15 cellular contexts compared by ENCODE assay signal in genomic region chr3:47022540-47023161, GRCh38. TPM values are rescaled to one million over a fixed set of nuclear protein-coding genes. Genes with fewer than 3 reads are reported as not detected.
A peak's percentile ranks its signal among the peaks of the same experiment; 100 is the strongest.
DNase-seq lines count a peak whose midpoint lies in the region; ATAC-seq, FAIRE-seq and TF ChIP-seq lines count a peak whose summit lies in the region.
"Had no signal": no experiment of that assay in that cellular context is flagged by ENCODE, and none has a peak within 500 bp of the region (broad histone marks: within the 10 kb centered on the region; RNA-seq: fewer than 3 reads in every experiment).

No MANE protein-coding gene starts in this region.

- H3K4me1 Mint-ChIP-seq in progenitor cell of endocrine pancreas (ENCODE audit: low read depth), result no peaks in the 10 kb centered on the region

- H3K9me1 ChIP-seq in endothelial cell of umbilical vein (replicated peaks; ENCODE audit: control insufficient read depth, extremely low read depth, insufficient read depth, low read length), result no peaks in the 10 kb centered on the region

- H3K27me3 ChIP-seq in endothelial cell of umbilical vein (ENCODE audit: control insufficient read depth in 2 of 2, insufficient read depth in 2 of 2, low read length in 2 of 2), result no peaks in the 10 kb centered on the region
- H3K27me3 ChIP-seq: tibial artery had no signal

- H3K4me3 Mint-ChIP-seq in progenitor cell of endocrine pancreas (ENCODE audit: low read depth), result no peak overlapping the region
- H3K4me3 Mint-ChIP-seq: activated CD8-positive, alpha-beta memory T cell treated with anti-CD3 and anti-CD28 coated beads, Interleukin-2, amount 10 ng/mL, durations not matched to agents 7 days and 5 days had no signal

- peaks cover 12% of the 10 kb centered on the region for H3K36me3 Mint-ChIP-seq in progenitor cell of endocrine pancreas (ENCODE audit: insufficient read depth)

- no peak overlapping the region for H2AFZ ChIP-seq in endothelial cell of umbilical vein (ENCODE audit: low read depth, low read length)

- ATAC-seq in GM19023 (IDR thresholded peaks at IDR 0.05; ENCODE audit: unreplicated experiment) (no peak), GM21390 (IDR thresholded peaks at IDR 0.05; ENCODE audit: unreplicated experiment) (no peak)
- ATAC-seq: activated CD8-positive, alpha-beta memory T cell treated with anti-CD3 and anti-CD28 coated beads, Interleukin-2, amount 10 ng/mL, durations not matched to agents 7 days and 5 days had no signal

- peak; percentile 20 for DNase-seq in DMS 273 (lab: John Stamatoyannopoulos, UW; ENCODE audit: unreplicated experiment)
- no peak for DNase-seq in DMS 273 treated with DMSO at 0.1 percent for 48 hours (lab: John Stamatoyannopoulos, UW)
- DNase-seq in NCI-H2029 treated with DMSO at 0.1 percent for 48 hours (lab: John Stamatoyannopoulos, UW), result peak; percentile 98
- peak; percentile 18 for DNase-seq in endothelial cell of umbilical vein (ENCODE audit: low read depth, low spot score)
- DNase-seq in progenitor cell of endocrine pancreas (ENCODE audit: low spot score, unreplicated experiment), result no peak
- no peak for DNase-seq in cerebellar nuclear complex (lab: John Stamatoyannopoulos, UW)
- DNase-seq: 8988T; activated CD8-positive, alpha-beta memory T cell treated with anti-CD3 and anti-CD28 coated beads, Interleukin-2, amount 10 ng/mL, durations not matched to agents 7 days and 5 days; kidney glomerular epithelial cell; posterior cingulate gyrus; T-helper 2 cell; tibial artery had no signal

- no peak overlapping the region for H3K27ac ChIP-seq in endothelial cell of umbilical vein (ENCODE audit: insufficient read depth, low read depth, low read length)
- H3K27ac ChIP-seq: KMS-11, tibial artery had no signal

- no peaks in the 10 kb centered on the region for H4K20me1 ChIP-seq in endothelial cell of umbilical vein (replicated peaks; ENCODE audit: control insufficient read depth, extremely low read depth, insufficient read depth, low read length)

- CTCF ChIA-PET in endothelial cell of umbilical vein (lab: Charles Lee), result interaction anchor here (1.4 to 1.6 kb wide), 2 partner anchors 11 to 99 kb away, joined by 3 to 5 read pairs; no protein-coding TSS in a partner anchor

- dilution Hi-C loops in endothelial cell of umbilical vein (cut with MboI; ENCODE audit: extremely low pct_ligation_motif_present, low sequenced_read_pairs), result no loop called here

- H3K36me3 ChIP-seq in endothelial cell of umbilical vein (ENCODE audit: control insufficient read depth in 2 of 2, extremely low read depth in 1 of 2, insufficient read depth in 2 of 2, low read length in 2 of 2), result peaks cover 5 to 17% of the 10 kb centered on the region in 2 experiments

- H3K4me3 ChIP-seq in endothelial cell of umbilical vein (replicated peaks in 1 of 3; ENCODE audit: insufficient read depth in 1 of 3, low read depth in 1 of 3, low read length in 3 of 3), result no peak overlapping the region
- H3K4me3 ChIP-seq: tibial artery had no signal

- TF ChIP-seq CTCF in endothelial cell of umbilical vein (IDR thresholded peaks at IDR 0.05; ENCODE audit: extremely low read depth in 1 of 2, insufficient read depth in 1 of 2, low read depth in 1 of 2, low read length in 2 of 2), result no peak
- no peak for TF ChIP-seq CTCF in progenitor cell of endocrine pancreas (IDR thresholded peaks at IDR 0.05; ENCODE audit: unreplicated experiment)

- peaks cover under 1% of the 10 kb centered on the region for H3K4me1 ChIP-seq in endothelial cell of umbilical vein (ENCODE audit: control insufficient read depth, extremely low read depth, insufficient read depth, low read length)

- TF ChIP-seq POLR2A in endothelial cell of umbilical vein (IDR thresholded peaks at IDR 0.05; ENCODE audit: low read depth, low read length), result no peak

- no peaks in the 10 kb centered on the region for H3K27me3 Mint-ChIP-seq in progenitor cell of endocrine pancreas
- H3K27me3 Mint-ChIP-seq: activated CD8-positive, alpha-beta memory T cell treated with anti-CD3 and anti-CD28 coated beads, Interleukin-2, amount 10 ng/mL, durations not matched to agents 7 days and 5 days had no signal

- intact Hi-C loops in endothelial cell of umbilical vein (cut with micrococcal nuclease), result no loop called here

- H3K27ac Mint-ChIP-seq in progenitor cell of endocrine pancreas, result peak overlapping the region; percentile 71
- H3K27ac Mint-ChIP-seq: activated CD8-positive, alpha-beta memory T cell treated with anti-CD3 and anti-CD28 coated beads, Interleukin-2, amount 10 ng/mL, durations not matched to agents 7 days and 5 days had no signal

- no TSS peak for BruUV-seq in endothelial cell of umbilical vein (replicated peaks; lab: Mats Ljungman, UMichigan)

- no peak for FAIRE-seq in endothelial cell of umbilical vein (lab: Jason Lieb, UNC)

- H3K4me2 ChIP-seq in endothelial cell of umbilical vein (ENCODE audit: insufficient read depth, low read length), result no peak overlapping the region
- H3K4me2 ChIP-seq: KMS-11 had no signal

- peaks cover 11% of the 10 kb centered on the region for H3K79me2 ChIP-seq in endothelial cell of umbilical vein (ENCODE audit: control insufficient read depth, insufficient read depth, low read length)

- H3K9me3 Mint-ChIP-seq in progenitor cell of endocrine pancreas (ENCODE audit: low read depth), result no peaks in the 10 kb centered on the region

- H3K9me3 ChIP-seq in endothelial cell of umbilical vein (replicated peaks; ENCODE audit: control insufficient read depth, insufficient read depth, low read length), result no peaks in the 10 kb centered on the region
- H3K9me3 ChIP-seq: tibial artery had no signal

- H3K9ac ChIP-seq in endothelial cell of umbilical vein (replicated peaks; ENCODE audit: extremely low read depth, insufficient read depth, low read length), result no peak overlapping the region
- H3K9ac ChIP-seq: KMS-11 had no signal

- POLR2A ChIA-PET in endothelial cell of umbilical vein (lab: Charles Lee), result interaction anchor here (0.6 to 0.8 kb wide), 2 partner anchors 13 to 46 kb away, joined by 3 to 6 read pairs; partner anchors contain the start of gene CCDC12

TF ChIP-seq in endothelial cell of umbilical vein, 7 proteins besides CTCF, POLR2A, EP300 and RAD21:
- TF ChIP-seq GATA2 (IDR thresholded peaks at IDR 0.05; ENCODE audit: insufficient read depth, insufficient read length, low read depth, low read length) (no peak), MYC (IDR thresholded peaks at IDR 0.05; ENCODE audit: low read depth, low read length) (no peak), FOS (IDR thresholded peaks at IDR 0.05; ENCODE audit: borderline replicate concordance, insufficient read depth, low read length) (no peak), POLR2AphosphoS5 (IDR thresholded peaks at IDR 0.05; ENCODE audit: insufficient read depth, low read depth, low read length) (no peak), EZH2 (IDR thresholded peaks at IDR 0.05; ENCODE audit: borderline replicate concordance, low read depth, low read length, severe bottlenecking) (no peak), JUN (IDR thresholded peaks at IDR 0.05; ENCODE audit: borderline replicate concordance, insufficient read depth, insufficient read length, low read depth) (no peak)
- TF ChIP-seq, protein P1, sequence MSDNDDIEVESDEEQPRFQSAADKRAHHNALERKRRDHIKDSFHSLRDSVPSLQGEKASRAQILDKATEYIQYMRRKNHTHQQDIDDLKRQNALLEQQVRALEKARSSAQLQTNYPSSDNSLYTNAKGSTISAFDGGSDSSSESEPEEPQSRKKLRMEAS (IDR thresholded peaks at IDR 0.05; ENCODE audit: insufficient read depth, insufficient read length), result no peak

RNA-seq across cellular contexts. Expression of gene NBEAL2, which starts 43.2 kb away (rescaled TPM):
- 84.7 and 90.1 TPM in 2 replicates for total RNA-seq in endothelial cell of umbilical vein
- polyA plus RNA-seq in endothelial cell of umbilical vein, result 48.0 and 51.9 TPM in 2 replicates
- 18.2 and 22.1 TPM in 2 replicates for polyA plus RNA-seq in endothelial cell of umbilical vein (2011; cell fraction: cytosol; rRNA removed)
- polyA plus RNA-seq in endothelial cell of umbilical vein (2011; cell fraction: nucleus; rRNA removed), result 329 and 436 TPM in 2 replicates
- polyA plus RNA-seq in endothelial cell of umbilical vein (2012), result 38.7 and 46.6 TPM in 2 replicates
- 38.0 and 60.8 TPM in 2 replicates for polyA minus RNA-seq in endothelial cell of umbilical vein
- polyA minus RNA-seq in endothelial cell of umbilical vein (2011; cell fraction: cytosol; rRNA and poly(A)+ RNA removed), result 8.8 TPM
- 67.7 and 92.5 TPM in 2 replicates for polyA minus RNA-seq in endothelial cell of umbilical vein (2011; cell fraction: nucleus; rRNA and poly(A)+ RNA removed)
- total RNA-seq in progenitor cell of endocrine pancreas, result 292 and 320 TPM in 2 replicates

RNA-seq across cellular contexts. Expression of gene CCDC12, which starts 46.1 kb away (rescaled TPM):
- total RNA-seq in endothelial cell of umbilical vein (45.0 and 50.5 TPM in 2 replicates), progenitor cell of endocrine pancreas (62.3 and 64.3 TPM in 2 replicates)
- polyA plus RNA-seq in endothelial cell of umbilical vein, result 31.2 and 35.1 TPM in 2 replicates
- 48.1 and 49.0 TPM in 2 replicates for polyA plus RNA-seq in endothelial cell of umbilical vein (2011; cell fraction: cytosol; rRNA removed)
- polyA plus RNA-seq in endothelial cell of umbilical vein (2011; cell fraction: nucleus; rRNA removed), result 58.5 and 62.2 TPM in 2 replicates
- 24.0 and 28.2 TPM in 2 replicates for polyA plus RNA-seq in endothelial cell of umbilical vein (2012)
- polyA minus RNA-seq in endothelial cell of umbilical vein, result 64.5 and 73.4 TPM in 2 replicates
- 13.3 TPM for polyA minus RNA-seq in endothelial cell of umbilical vein (2011; cell fraction: cytosol; rRNA and poly(A)+ RNA removed)
- 64.2 and 70.6 TPM in 2 replicates for polyA minus RNA-seq in endothelial cell of umbilical vein (2011; cell fraction: nucleus; rRNA and poly(A)+ RNA removed)

Comparison
In these comparisons a context has a peak if more than half of its experiments do, and no peak if none do; other contexts are left out.
1. DNase-seq: peak in DMS 273 (single experiment), NCI-H2029 treated with DMSO at 0.1 percent for 48 hours (single experiment) and endothelial cell of umbilical vein (single experiment); none in DMS 273 treated with DMSO at 0.1 percent for 48 hours (single experiment), progenitor cell of endocrine pancreas (single experiment) and cerebellar nuclear complex (0 of 2).